Comparison of ENCODE assay signal across 22 cellular contexts in the genomic region with DNA sequence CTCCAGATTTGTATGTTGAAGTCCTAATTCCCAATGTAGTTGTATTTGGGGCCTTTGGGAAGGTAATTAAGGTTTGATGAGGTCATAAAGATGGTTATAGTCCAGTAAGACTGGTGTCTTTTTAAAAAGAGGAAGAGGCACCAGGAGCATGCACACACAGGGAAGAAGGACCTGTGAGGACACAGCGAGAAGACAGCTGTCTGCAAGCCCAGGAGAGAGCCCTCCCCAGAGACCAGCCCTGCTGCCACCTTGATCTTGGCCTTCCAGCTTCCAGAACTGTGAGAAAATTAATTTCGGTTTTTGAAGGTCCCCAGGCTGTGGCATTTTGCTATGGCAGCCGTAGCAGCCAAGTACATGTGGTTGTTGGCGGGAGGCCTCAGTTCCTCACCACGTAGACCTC.
"Had no signal": no experiment of that assay in that cellular context is flagged by ENCODE, and none has a peak within 500 bp of the region (broad histone marks: within the 10 kb centered on the region; RNA-seq: fewer than 3 reads in every experiment).

No MANE protein-coding gene starts in this region.

- H3K9me3 Mint-ChIP-seq: activated B cell treated with CpG ODN at 0.5 μM for 24 hours; activated naive CD4-positive, alpha-beta T cell treated with anti-CD3 and anti-CD28 coated beads, Interleukin-2, amount 10 ng/mL, durations not matched to agents 7 days and 5 days; natural killer cell treated with Interleukin-12 subunit alpha and Interleukin-12 subunit beta and Interleukin-15 and Interleukin-18, amount 100 ng/mL, for 72 hours; stimulated activated naive CD8-positive, alpha-beta T cell treated with anti-CD3 and anti-CD28 coated beads, Interleukin-15, amount 100 ng/mL, for 72 hours had no signal

- H3K27ac Mint-ChIP-seq: activated B cell treated with CpG ODN at 0.5 μM for 24 hours; activated CD4-positive, alpha-beta T cell treated with anti-CD3 and anti-CD28 coated beads for 36 hours; activated naive CD4-positive, alpha-beta T cell treated with anti-CD3 and anti-CD28 coated beads, Interleukin-2, amount 10 ng/mL, durations not matched to agents 7 days and 5 days; mesothelial cell of epicardium; natural killer cell treated with Interleukin-12 subunit alpha and Interleukin-12 subunit beta and Interleukin-15 and Interleukin-18, amount 100 ng/mL, for 72 hours; stimulated activated naive CD8-positive, alpha-beta T cell treated with anti-CD3 and anti-CD28 coated beads, Interleukin-15, amount 100 ng/mL, for 72 hours had no signal

- DNase-seq: activated B cell treated with CpG ODN at 0.5 μM for 24 hours; activated CD4-positive, alpha-beta T cell treated with anti-CD3 and anti-CD28 coated beads, Interleukin-2, amount 50 U/mL, for 4 hours; activated CD8-positive, alpha-beta memory T cell treated with anti-CD3 and anti-CD28 coated beads for 24 hours; activated CD8-positive, alpha-beta memory T cell treated with anti-CD3 and anti-CD28 coated beads, Interleukin-2, amount 50 U/mL, for 4 hours; activated naive CD4-positive, alpha-beta T cell treated with anti-CD3 and anti-CD28 coated beads, Interleukin-2, amount 10 ng/mL, durations not matched to agents 7 days and 5 days; activated T-cell treated with anti-CD3 and anti-CD28 coated beads, Interleukin-2, amount 50 U/mL, for 48 hours; amygdala; cerebellar nuclear complex; hippocampal formation; kidney glomerular epithelial cell; left lung; stimulated activated naive CD8-positive, alpha-beta T cell treated with anti-CD3 and anti-CD28 coated beads, Interleukin-15, amount 100 ng/mL, for 72 hours; T-helper 9 cell; transverse colon had no signal

- H3K4me3 Mint-ChIP-seq: activated B cell treated with CpG ODN at 0.5 μM for 24 hours; activated CD4-positive, alpha-beta T cell treated with anti-CD3 and anti-CD28 coated beads for 36 hours; activated naive CD4-positive, alpha-beta T cell treated with anti-CD3 and anti-CD28 coated beads, Interleukin-2, amount 10 ng/mL, durations not matched to agents 7 days and 5 days; mesothelial cell of epicardium; natural killer cell treated with Interleukin-12 subunit alpha and Interleukin-12 subunit beta and Interleukin-15 and Interleukin-18, amount 100 ng/mL, for 72 hours; stimulated activated naive CD8-positive, alpha-beta T cell treated with anti-CD3 and anti-CD28 coated beads, Interleukin-15, amount 100 ng/mL, for 72 hours had no signal

- H3K9me3 ChIP-seq: left lung, prostate gland, transverse colon had no signal

- H3K27ac ChIP-seq: coronary artery, esophagus muscularis mucosa, left lung, prostate gland, suprapubic skin, transverse colon had no signal

- H3K36me3 Mint-ChIP-seq: activated naive CD4-positive, alpha-beta T cell treated with anti-CD3 and anti-CD28 coated beads, Interleukin-2, amount 10 ng/mL, durations not matched to agents 7 days and 5 days; mesothelial cell of epicardium; natural killer cell treated with Interleukin-12 subunit alpha and Interleukin-12 subunit beta and Interleukin-15 and Interleukin-18, amount 100 ng/mL, for 72 hours had no signal

- H3K27me3 Mint-ChIP-seq: activated B cell treated with CpG ODN at 0.5 μM for 24 hours; activated CD4-positive, alpha-beta T cell treated with anti-CD3 and anti-CD28 coated beads for 36 hours; stimulated activated naive CD8-positive, alpha-beta T cell treated with anti-CD3 and anti-CD28 coated beads, Interleukin-15, amount 100 ng/mL, for 72 hours had no signal

- H3K4me1 Mint-ChIP-seq: activated B cell treated with CpG ODN at 0.5 μM for 24 hours; activated naive CD4-positive, alpha-beta T cell treated with anti-CD3 and anti-CD28 coated beads, Interleukin-2, amount 10 ng/mL, durations not matched to agents 7 days and 5 days; stimulated activated naive CD8-positive, alpha-beta T cell treated with anti-CD3 and anti-CD28 coated beads, Interleukin-15, amount 100 ng/mL, for 72 hours had no signal

- H3K27me3 ChIP-seq: left lung, suprapubic skin, transverse colon had no signal

- H3K36me3 ChIP-seq: esophagus muscularis mucosa, left lung, prostate gland, suprapubic skin, transverse colon had no signal

- H3K4me1 ChIP-seq: esophagus muscularis mucosa, left lung, prostate gland, suprapubic skin had no signal

- ATAC-seq: activated CD4-positive, alpha-beta T cell treated with anti-CD3 and anti-CD28 coated beads for 36 hours; left lung; natural killer cell treated with Interleukin-12 subunit alpha and Interleukin-12 subunit beta and Interleukin-15 and Interleukin-18, amount 100 ng/mL, for 72 hours; stimulated activated naive CD8-positive, alpha-beta T cell treated with anti-CD3 and anti-CD28 coated beads, Interleukin-15, amount 100 ng/mL, for 72 hours had no signal

- H3K4me3 ChIP-seq: coronary artery, esophagus muscularis mucosa, left lung, lung, prostate gland, suprapubic skin, transverse colon had no signal
